In the genomic region with DNA sequence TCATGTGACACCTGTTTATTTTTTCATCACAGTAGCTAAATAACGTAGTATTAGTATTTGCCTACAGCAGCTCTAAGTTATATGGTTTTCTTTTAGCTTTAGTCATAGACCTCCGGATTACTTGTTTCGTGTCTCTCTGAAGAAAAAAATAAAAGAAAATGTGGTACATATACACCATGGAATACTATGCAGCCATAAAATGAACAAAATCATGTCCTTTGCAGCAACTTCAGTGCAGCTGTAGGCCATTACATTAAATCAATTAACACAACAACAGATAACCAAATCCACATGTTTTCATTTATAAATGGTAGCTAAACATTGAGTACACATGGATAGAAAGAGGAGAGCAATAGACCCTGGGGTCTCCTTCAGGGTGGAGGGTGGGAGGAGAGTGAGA, we compare ENCODE assay signal across 24 cellular contexts.
"Had no signal": no experiment of that assay in that cellular context is flagged by ENCODE, and none has a peak within 500 bp of the region (broad histone marks: within the 10 kb centered on the region; RNA-seq: fewer than 3 reads in every experiment).

No MANE protein-coding gene starts in this region.

- H2AFZ ChIP-seq: parathyroid adenoma had no signal

- H3K36me3 Mint-ChIP-seq: memory B cell, natural killer cell had no signal

- H3K4me3 ChIP-seq: dorsolateral prefrontal cortex, gastrocnemius medialis, lung, right lobe of liver, stomach, thyroid gland, vagina had no signal

- H3K9me3 ChIP-seq: gastrocnemius medialis, neutrophil, right lobe of liver, thyroid gland had no signal

- H3K4me1 ChIP-seq: gastrocnemius medialis, parathyroid adenoma, right lobe of liver had no signal

- H3K27me3 ChIP-seq: dorsolateral prefrontal cortex, gastrocnemius medialis, neutrophil, right lobe of liver, stomach, thyroid gland, vagina had no signal

- H3K9me3 Mint-ChIP-seq: memory B cell, natural killer cell had no signal

- DNase-seq: dorsolateral prefrontal cortex; effector CD4-positive, alpha-beta T cell; foreskin fibroblast; gastrocnemius medialis; head of caudate nucleus; left ventricle myocardium superior; midbrain; natural killer cell; right lobe of liver; small intestine; stimulated activated CD4-positive, alpha-beta T cell treated with anti-CD3 and anti-CD28 coated beads, Interleukin-12 subunit alpha, Interleukin-12 subunit beta, amount 100 ng/mL, for 4 hours; stimulated activated CD4-positive, alpha-beta T cell treated with anti-CD3 and anti-CD28 coated beads, Interleukin-1b, Interleukin-23, amount 100 ng/mL, for 48 hours; stimulated activated CD4-positive, alpha-beta T cell treated with anti-CD3 and anti-CD28 coated beads, Interleukin-4, amount 100 ng/mL, for 1 hour; stimulated activated CD8-positive, alpha-beta memory T cell treated with anti-CD3 and anti-CD28 coated beads, Interleukin-4, amount 100 ng/mL, for 48 hours; stimulated activated naive CD4-positive, alpha-beta T cell; stomach; thyroid gland; trophoblast cell had no signal

- H3K4me1 Mint-ChIP-seq: memory B cell, natural killer cell had no signal

- H3K27me3 Mint-ChIP-seq: progenitor cell of endocrine pancreas had no signal

- ATAC-seq: gastrocnemius medialis, left ventricle myocardium superior, natural killer cell, right lobe of liver had no signal

- H3K36me3 ChIP-seq: gastrocnemius medialis, neutrophil, right lobe of liver, stomach, thyroid gland, vagina had no signal

- H3K27ac Mint-ChIP-seq: memory B cell, natural killer cell, progenitor cell of endocrine pancreas had no signal

- H3K9ac ChIP-seq: parathyroid adenoma had no signal

- H3K4me3 Mint-ChIP-seq: memory B cell, natural killer cell had no signal

- H3K27ac ChIP-seq: dorsolateral prefrontal cortex, gastrocnemius medialis, neutrophil, parathyroid adenoma, right lobe of liver, stomach, thyroid gland, vagina had no signal
